Comparison of ENCODE assay signal across 8 cellular contexts in genomic region chr9:136721339-136722092, GRCh38. TPM values are rescaled to one million over a fixed set of nuclear protein-coding genes. Genes with fewer than 3 reads are reported as not detected.
DNase-seq lines count a peak whose midpoint lies in the region; ATAC-seq lines count a peak whose summit lies in the region.
"Had no signal": no experiment of that assay in that cellular context is flagged by ENCODE, and none has a peak within 500 bp of the region (broad histone marks: within the 10 kb centered on the region; RNA-seq: fewer than 3 reads in every experiment).

No MANE protein-coding gene starts in this region.

- peaks cover 25% of the 10 kb centered on the region for H3K36me3 Mint-ChIP-seq in activated CD8-positive, alpha-beta memory T cell treated with anti-CD3 and anti-CD28 coated beads, Interleukin-2, amount 10 ng/mL, durations not matched to agents 7 days and 5 days
- peaks cover 57% of the 10 kb centered on the region for H3K36me3 Mint-ChIP-seq in stimulated activated effector memory CD8-positive, alpha-beta T cell treated with anti-CD3 and anti-CD28 coated beads, Interleukin-12 subunit alpha, Interleukin-12 subunit beta, amount 100 ng/mL, for 72 hours

- no peaks in the 10 kb centered on the region for H3K9me3 Mint-ChIP-seq in activated CD8-positive, alpha-beta memory T cell treated with anti-CD3 and anti-CD28 coated beads, Interleukin-2, amount 10 ng/mL, durations not matched to agents 7 days and 5 days (ENCODE audit: low read depth)
- H3K9me3 Mint-ChIP-seq in stimulated activated effector memory CD8-positive, alpha-beta T cell treated with anti-CD3 and anti-CD28 coated beads, Interleukin-12 subunit alpha, Interleukin-12 subunit beta, amount 100 ng/mL, for 72 hours, result no peaks in the 10 kb centered on the region

- peaks cover 22% of the 10 kb centered on the region for H3K4me1 Mint-ChIP-seq in activated CD8-positive, alpha-beta memory T cell treated with anti-CD3 and anti-CD28 coated beads, Interleukin-2, amount 10 ng/mL, durations not matched to agents 7 days and 5 days
- peaks cover 22% of the 10 kb centered on the region for H3K4me1 Mint-ChIP-seq in stimulated activated effector memory CD8-positive, alpha-beta T cell treated with anti-CD3 and anti-CD28 coated beads, Interleukin-12 subunit alpha, Interleukin-12 subunit beta, amount 100 ng/mL, for 72 hours

- peaks cover 3% of the 10 kb centered on the region for H3K27me3 Mint-ChIP-seq in activated CD8-positive, alpha-beta memory T cell treated with anti-CD3 and anti-CD28 coated beads, Interleukin-2, amount 10 ng/mL, durations not matched to agents 7 days and 5 days

- CTCF ChIA-PET in activated CD8-positive, alpha-beta memory T cell treated with anti-CD3 and anti-CD28 coated beads, Interleukin-2, amount 10 ng/mL, durations not matched to agents 7 days and 5 days (lab: Charles Lee), result interaction anchor here (0.9 kb wide), 1 partner anchor 50 kb away, joined by 3 read pairs; no protein-coding TSS in a partner anchor

- ATAC-seq in activated CD8-positive, alpha-beta memory T cell treated with anti-CD3 and anti-CD28 coated beads, Interleukin-2, amount 10 ng/mL, durations not matched to agents 7 days and 5 days, result no peak
- ATAC-seq in stimulated activated effector memory CD8-positive, alpha-beta T cell treated with anti-CD3 and anti-CD28 coated beads, Interleukin-12 subunit alpha, Interleukin-12 subunit beta, amount 100 ng/mL, for 72 hours, result no peak
- ATAC-seq in GM21786 (IDR thresholded peaks at IDR 0.05; ENCODE audit: unreplicated experiment), result no peak
- no peak for ATAC-seq in GM21529 (IDR thresholded peaks at IDR 0.05; ENCODE audit: unreplicated experiment)

- H3K27ac Mint-ChIP-seq in activated CD8-positive, alpha-beta memory T cell treated with anti-CD3 and anti-CD28 coated beads, Interleukin-2, amount 10 ng/mL, durations not matched to agents 7 days and 5 days, result no peak overlapping the region
- H3K27ac Mint-ChIP-seq in stimulated activated effector memory CD8-positive, alpha-beta T cell treated with anti-CD3 and anti-CD28 coated beads, Interleukin-12 subunit alpha, Interleukin-12 subunit beta, amount 100 ng/mL, for 72 hours, result peak overlapping the region; percentile 79

- DNase-seq in activated CD8-positive, alpha-beta memory T cell treated with anti-CD3 and anti-CD28 coated beads for 24 hours, result peak; percentile 71
- no peak for DNase-seq in activated CD8-positive, alpha-beta memory T cell treated with anti-CD3 and anti-CD28 coated beads, Interleukin-2, amount 10 ng/mL, durations not matched to agents 7 days and 5 days
- peak; percentile 87 for DNase-seq in dermis blood vessel endothelial cell
- no peak for DNase-seq in stimulated activated effector memory CD8-positive, alpha-beta T cell treated with anti-CD3 and anti-CD28 coated beads, Interleukin-12 subunit alpha, Interleukin-12 subunit beta, amount 100 ng/mL, for 72 hours (ENCODE audit: low spot score in 2 of 2)

- no peak overlapping the region for H3K4me3 Mint-ChIP-seq in activated CD8-positive, alpha-beta memory T cell treated with anti-CD3 and anti-CD28 coated beads, Interleukin-2, amount 10 ng/mL, durations not matched to agents 7 days and 5 days
- no peak overlapping the region for H3K4me3 Mint-ChIP-seq in stimulated activated effector memory CD8-positive, alpha-beta T cell treated with anti-CD3 and anti-CD28 coated beads, Interleukin-12 subunit alpha, Interleukin-12 subunit beta, amount 100 ng/mL, for 72 hours

RNA-seq across cellular contexts. Expression of gene DIPK1B, which starts 9.1 kb away (rescaled TPM):
- not detected for total RNA-seq in activated CD8-positive, alpha-beta memory T cell treated with anti-CD3 and anti-CD28 coated beads, Interleukin-2, amount 10 ng/mL, durations not matched to agents 7 days and 5 days
- 172 and 238 TPM in 2 replicates for total RNA-seq in dermis blood vessel endothelial cell
- total RNA-seq: RPMI7951 had no signal

RNA-seq across cellular contexts. Expression of gene LCN10, which starts 21.2 kb away (rescaled TPM):
- under 1 TPM in 1 of 2 experiments, not detected in 1; 0.68 TPM for total RNA-seq in activated CD8-positive, alpha-beta memory T cell treated with anti-CD3 and anti-CD28 coated beads, Interleukin-2, amount 10 ng/mL, durations not matched to agents 7 days and 5 days
- total RNA-seq in dermis blood vessel endothelial cell, result 0.05 TPM in 1 of 2 replicates, not detected in the other
- total RNA-seq: RPMI7951 had no signal

RNA-seq across cellular contexts. Expression of gene LCN6, which starts 26.8 kb away (rescaled TPM):
- total RNA-seq in activated CD8-positive, alpha-beta memory T cell treated with anti-CD3 and anti-CD28 coated beads, Interleukin-2, amount 10 ng/mL, durations not matched to agents 7 days and 5 days, result not detected
- 0.68 TPM in 1 of 2 replicates, not detected in the other for total RNA-seq in dermis blood vessel endothelial cell
- total RNA-seq: RPMI7951 had no signal

RNA-seq across cellular contexts. Expression of gene AGPAT2, which starts 34.3 kb away (rescaled TPM):
- 10 to 100 TPM; 16.9 to 20.5 TPM for total RNA-seq in activated CD8-positive, alpha-beta memory T cell treated with anti-CD3 and anti-CD28 coated beads, Interleukin-2, amount 10 ng/mL, durations not matched to agents 7 days and 5 days
- 46.1 and 62.6 TPM in 2 replicates for total RNA-seq in dermis blood vessel endothelial cell

RNA-seq across cellular contexts. Expression of gene LCN8, which starts 36.5 kb away (rescaled TPM):
- total RNA-seq in activated CD8-positive, alpha-beta memory T cell treated with anti-CD3 and anti-CD28 coated beads, Interleukin-2, amount 10 ng/mL, durations not matched to agents 7 days and 5 days, result not detected
- not detected in 2 replicates for total RNA-seq in dermis blood vessel endothelial cell
- total RNA-seq: pancreas, RPMI7951 had no signal

Comparison
In these comparisons a context has a peak if more than half of its experiments do, and no peak if none do; other contexts are left out.
1. DNase-seq: peak in activated CD8-positive, alpha-beta memory T cell treated with anti-CD3 and anti-CD28 coated beads for 24 hours (single experiment) and dermis blood vessel endothelial cell (single experiment); none in activated CD8-positive, alpha-beta memory T cell treated with anti-CD3 and anti-CD28 coated beads, Interleukin-2, amount 10 ng/mL, durations not matched to agents 7 days and 5 days (single experiment) and stimulated activated effector memory CD8-positive, alpha-beta T cell treated with anti-CD3 and anti-CD28 coated beads, Interleukin-12 subunit alpha, Interleukin-12 subunit beta, amount 100 ng/mL, for 72 hours (0 of 2).
2. RNA of gene DIPK1B, which starts 9.1 kb away (total RNA-seq): 172 to 238 TPM in dermis blood vessel endothelial cell; not detected in activated CD8-positive, alpha-beta memory T cell treated with anti-CD3 and anti-CD28 coated beads, Interleukin-2, amount 10 ng/mL, durations not matched to agents 7 days and 5 days; every median in the first group is over 100 times any median in the second.